In the genomic region with DNA sequence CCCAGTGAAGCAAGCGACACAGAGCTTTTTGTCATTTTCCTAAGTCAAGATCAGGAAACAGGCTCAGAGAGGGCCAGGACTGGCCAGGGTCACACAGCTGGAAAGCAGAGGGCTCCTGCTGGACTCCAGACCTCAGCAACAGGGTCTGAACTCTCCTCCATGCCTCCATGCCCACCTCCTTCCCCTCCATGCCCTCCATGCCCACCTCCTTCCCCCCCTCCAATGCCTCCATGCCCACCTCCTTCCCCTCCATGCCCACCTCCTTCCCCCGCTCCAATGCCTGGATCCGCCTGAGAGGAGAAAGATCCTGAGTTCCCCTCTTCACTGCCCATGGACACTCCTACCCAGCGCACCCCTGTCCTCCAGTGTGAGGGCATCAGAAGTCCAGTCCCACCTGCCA, we compare ENCODE assay signal across 20 cellular contexts. TPM values are rescaled to one million over a fixed set of nuclear protein-coding genes. Genes with fewer than 3 reads are reported as not detected.
DNase-seq lines count a peak whose midpoint lies in the region; ATAC-seq and TF ChIP-seq lines count a peak whose summit lies in the region.
"Had no signal": no experiment of that assay in that cellular context is flagged by ENCODE, and none has a peak within 500 bp of the region (broad histone marks: within the 10 kb centered on the region; RNA-seq: fewer than 3 reads in every experiment).

No MANE protein-coding gene starts in this region.

- no peak overlapping the region for H3K4ac ChIP-seq in neuronal stem cell (ENCODE audit: low read length)

- H3K27me3 Mint-ChIP-seq in activated naive CD8-positive, alpha-beta T cell treated with anti-CD3 and anti-CD28 coated beads for 36 hours: peaks cover 4% of the 10 kb centered on the region

- H2BK5ac ChIP-seq in neuronal stem cell (ENCODE audit: low read length): no peak overlapping the region

- H3K4me1 ChIP-seq in BLaER1 (peaks cover 79% of the 10 kb centered on the region), Loucy (ENCODE audit: insufficient read depth, low read length, poor library complexity, severe bottlenecking) (peaks cover 14% of the 10 kb centered on the region), neuronal stem cell (ENCODE audit: control insufficient read depth in 2 of 2, insufficient read depth in 1 of 2, low read depth in 1 of 2, low read length in 2 of 2) (peaks cover 0 to 5% of the 10 kb centered on the region in 2 donors)
- H3K4me1 ChIP-seq in BLaER1 treated with 17β-estradiol and CSF1 and Interleukin-3, amounts not matched to agents 10 nM and 100 nM: peaks cover 45 to 78% (median 66%) of the 10 kb centered on the region in 10 experiments
- H3K4me1 ChIP-seq: HAP-1 had no signal

- ATAC-seq in HG02642 (IDR thresholded peaks at IDR 0.05; ENCODE audit: poor library complexity, unreplicated experiment) (no peak), HG03108 (IDR thresholded peaks at IDR 0.05; ENCODE audit: unreplicated experiment) (no peak)

- no peaks in the 10 kb centered on the region for H3K36me3 Mint-ChIP-seq in activated naive CD8-positive, alpha-beta T cell treated with anti-CD3 and anti-CD28 coated beads for 36 hours
- H3K36me3 Mint-ChIP-seq: CD4-positive, CD25-positive, alpha-beta regulatory T cell; CD8-positive, alpha-beta memory T cell; IgD-negative memory B cell had no signal

- no peaks in the 10 kb centered on the region for H3K9me3 Mint-ChIP-seq in activated naive CD8-positive, alpha-beta T cell treated with anti-CD3 and anti-CD28 coated beads for 36 hours
- H3K9me3 Mint-ChIP-seq: CD8-positive, alpha-beta memory T cell had no signal

- DNase-seq in neuronal stem cell (ENCODE audit: low spot score) (no peak), NCI-H345 treated with DMSO at 0.1 percent for 48 hours (lab: John Stamatoyannopoulos, UW; ENCODE audit: unreplicated experiment) (no peak)
- DNase-seq in activated naive CD8-positive, alpha-beta T cell treated with anti-CD3 and anti-CD28 coated beads for 36 hours: no peak
- DNase-seq: ACHN; AML-193; CD4-positive, CD25-positive, alpha-beta regulatory T cell; COR-L47; DMS 273 treated with DMSO at 0.1 percent for 48 hours; DMS53; GDM1; GM23248; KBM-7 had no signal

- peaks cover 12% of the 10 kb centered on the region for H3K9me3 ChIP-seq in BLaER1
- peaks cover 10 to 14% (median 12%) of the 10 kb centered on the region in 11 experiments; a peak in 21 of 22 replicates for H3K9me3 ChIP-seq in BLaER1 treated with 17β-estradiol and CSF1 and Interleukin-3, amounts not matched to agents 10 nM and 100 nM (replicated peaks in 1 of 11)
- H3K9me3 ChIP-seq in Loucy (ENCODE audit: insufficient read depth, low read depth, low read length): no peaks in the 10 kb centered on the region
- peaks cover 0 to 1% of the 10 kb centered on the region in 2 donors for H3K9me3 ChIP-seq in neuronal stem cell (replicated peaks in 1 of 2; ENCODE audit: control insufficient read depth in 2 of 2, insufficient read depth in 1 of 2, low read depth in 1 of 2, low read length in 2 of 2)
- H3K9me3 ChIP-seq: HAP-1 had no signal

- H3K4me3 ChIP-seq in BLaER1 (peak overlapping the region; percentile 42), Loucy (ENCODE audit: low read length, poor library complexity, severe bottlenecking) (no peak overlapping the region), neuronal stem cell (ENCODE audit: low read length in 2 of 2) (no peak overlapping the region)
- H3K4me3 ChIP-seq in BLaER1 treated with 17β-estradiol and CSF1 and Interleukin-3, amounts not matched to agents 10 nM and 100 nM: no peak overlapping the region
- H3K4me3 ChIP-seq: GM23248, HAP-1 had no signal

- H3K4me1 Mint-ChIP-seq in activated naive CD8-positive, alpha-beta T cell treated with anti-CD3 and anti-CD28 coated beads for 36 hours: no peaks in the 10 kb centered on the region
- H3K4me1 Mint-ChIP-seq: CD4-positive, CD25-positive, alpha-beta regulatory T cell; CD8-positive, alpha-beta memory T cell had no signal

- no peak overlapping the region for H2BK120ac ChIP-seq in neuronal stem cell (ENCODE audit: low read depth, low read length)

- H3K36me3 ChIP-seq in BLaER1 (no peaks in the 10 kb centered on the region), Loucy (ENCODE audit: insufficient read depth, low read length) (no peaks in the 10 kb centered on the region), neuronal stem cell (replicated peaks in 1 of 2; ENCODE audit: control insufficient read depth in 2 of 2, insufficient read depth in 2 of 2, low read length in 2 of 2) (no peaks in the 10 kb centered on the region)
- H3K36me3 ChIP-seq in BLaER1 treated with 17β-estradiol and CSF1 and Interleukin-3, amounts not matched to agents 10 nM and 100 nM: 0 out of 22 replicates have a peak, but pooled peaks cover 0 to 8% (median 0%) of the 10 kb centered on the region in 11 experiments
- H3K36me3 ChIP-seq: HAP-1 had no signal

- TF ChIP-seq CTCF in Loucy (conservative IDR thresholded peaks at IDR 0.05; ENCODE audit: low read length): no peak

- H3K23ac ChIP-seq in neuronal stem cell (ENCODE audit: low read depth, low read length, poor library complexity): no peak overlapping the region

- H4K20me1 ChIP-seq in BLaER1: no peaks in the 10 kb centered on the region
- no peaks in the 10 kb centered on the region for H4K20me1 ChIP-seq in BLaER1 treated with 17β-estradiol and CSF1 and Interleukin-3, amounts not matched to agents 10 nM and 100 nM
- H4K20me1 ChIP-seq in Loucy (ENCODE audit: insufficient read depth, low read length, poor library complexity, severe bottlenecking): no peaks in the 10 kb centered on the region

- no peaks in the 10 kb centered on the region for H3K9me2 ChIP-seq in Loucy (replicated peaks; ENCODE audit: low read depth, low read length)

- no peak overlapping the region for H2AK5ac ChIP-seq in neuronal stem cell (ENCODE audit: low read depth, low read length)

- no peak overlapping the region for H3K14ac ChIP-seq in neuronal stem cell (ENCODE audit: low read length)

- H3K27me3 ChIP-seq in BLaER1 (no peaks in the 10 kb centered on the region), Loucy (ENCODE audit: insufficient read depth, low read length, poor library complexity, severe bottlenecking) (no peaks in the 10 kb centered on the region), neuronal stem cell (ENCODE audit: control insufficient read depth in 3 of 3, insufficient read depth in 3 of 3, low read depth in 1 of 3, low read length in 3 of 3) (peaks cover 0 to 37% (median 0%) of the 10 kb centered on the region in 3 experiments)
- peaks cover 0 to 5% (median 0%) of the 10 kb centered on the region in 11 experiments; a peak in 1 of 22 replicates for H3K27me3 ChIP-seq in BLaER1 treated with 17β-estradiol and CSF1 and Interleukin-3, amounts not matched to agents 10 nM and 100 nM

- H2BK12ac ChIP-seq in neuronal stem cell (ENCODE audit: low read length): no peak overlapping the region

- H2AFZ ChIP-seq in Loucy (ENCODE audit: low read length) (0 out of 2 replicates have a peak overlapping the region, but pooled peaks have one; percentile 38), neuronal stem cell (ENCODE audit: low read length) (no peak overlapping the region)
- H2AFZ ChIP-seq: GM23248 had no signal

- peak overlapping the region; percentile 24 for H3K18ac ChIP-seq in neuronal stem cell (ENCODE audit: low read length)

- no peak overlapping the region for H4K8ac ChIP-seq in neuronal stem cell (ENCODE audit: low read depth, low read length)

- no CpG with 5 or more reads among the region's 4 CpGs for WGBS in neuronal stem cell (ENCODE audit: extremely low coverage in 2 of 2, insufficient read length in 2 of 2, insufficient replicate concordance in 1 of 2), 2 donors

- peak overlapping the region; percentile 96 for H3K4me2 ChIP-seq in BLaER1
- peak overlapping the region; percentile 56 to 95 (median 81) for H3K4me2 ChIP-seq in BLaER1 treated with 17β-estradiol and CSF1 and Interleukin-3, amounts not matched to agents 10 nM and 100 nM
- peak overlapping the region; percentile 64 for H3K4me2 ChIP-seq in Loucy (ENCODE audit: low read depth, low read length, poor library complexity, severe bottlenecking)
- H3K4me2 ChIP-seq in neuronal stem cell (ENCODE audit: insufficient read depth, low read length, poor library complexity, severe bottlenecking): no peak overlapping the region

- no peak overlapping the region for H4K91ac ChIP-seq in neuronal stem cell (ENCODE audit: low read depth, low read length, poor library complexity)

- H3K79me1 ChIP-seq in neuronal stem cell (ENCODE audit: low read depth, low read length): no peaks in the 10 kb centered on the region

- no peaks in the 10 kb centered on the region for H3K79me2 ChIP-seq in Loucy (ENCODE audit: insufficient read depth, low read length)

- no peak overlapping the region for H2BK15ac ChIP-seq in neuronal stem cell (ENCODE audit: low read length)

- no peak overlapping the region for H3K27ac Mint-ChIP-seq in activated naive CD8-positive, alpha-beta T cell treated with anti-CD3 and anti-CD28 coated beads for 36 hours
- H3K27ac Mint-ChIP-seq: CD4-positive, CD25-positive, alpha-beta regulatory T cell; CD8-positive, alpha-beta memory T cell; IgD-negative memory B cell had no signal

- H3K4me3 Mint-ChIP-seq in activated naive CD8-positive, alpha-beta T cell treated with anti-CD3 and anti-CD28 coated beads for 36 hours: no peak overlapping the region
- H3K4me3 Mint-ChIP-seq: CD4-positive, CD25-positive, alpha-beta regulatory T cell; CD8-positive, alpha-beta memory T cell; IgD-negative memory B cell had no signal

- H3F3A ChIP-seq in Loucy (ENCODE audit: low read depth): no peaks in the 10 kb centered on the region

- H3K27ac ChIP-seq in BLaER1 (peak overlapping the region; percentile 90), neuronal stem cell (replicated peaks; ENCODE audit: low read length) (no peak overlapping the region)
- peak overlapping the region in 8 of 11 experiments; percentile 1 to 70 (median 60); a peak in 15 of 22 replicates for H3K27ac ChIP-seq in BLaER1 treated with 17β-estradiol and CSF1 and Interleukin-3, amounts not matched to agents 10 nM and 100 nM
- H3K27ac ChIP-seq: GM23248 had no signal

- H3K9ac ChIP-seq in BLaER1 (peak overlapping the region; percentile 70), Loucy (ENCODE audit: low read depth, low read length, poor library complexity, severe bottlenecking) (peak overlapping the region; percentile 50), neuronal stem cell (ENCODE audit: low read depth, low read length, poor library complexity) (no peak overlapping the region)
- peak overlapping the region in 8 of 11 experiments; percentile 14 to 64 (median 51); a peak in 13 of 22 replicates for H3K9ac ChIP-seq in BLaER1 treated with 17β-estradiol and CSF1 and Interleukin-3, amounts not matched to agents 10 nM and 100 nM
- H3K9ac ChIP-seq: GM23248 had no signal

RNA-seq across cellular contexts. Expression of gene OAT, which starts 51.3 kb away (rescaled TPM):
- 26.5 TPM for polyA plus RNA-seq in neuronal stem cell (2013, experiment 1 of 2)
- polyA plus RNA-seq in neuronal stem cell (2013, experiment 2 of 2): 25.8 TPM
- total RNA-seq in activated naive CD8-positive, alpha-beta T cell treated with anti-CD3 and anti-CD28 coated beads for 36 hours: 10 to 100 TPM; 43.1 to 47.1 TPM
